Comparison of ENCODE assay signal across 23 cellular contexts in the genomic region with DNA sequence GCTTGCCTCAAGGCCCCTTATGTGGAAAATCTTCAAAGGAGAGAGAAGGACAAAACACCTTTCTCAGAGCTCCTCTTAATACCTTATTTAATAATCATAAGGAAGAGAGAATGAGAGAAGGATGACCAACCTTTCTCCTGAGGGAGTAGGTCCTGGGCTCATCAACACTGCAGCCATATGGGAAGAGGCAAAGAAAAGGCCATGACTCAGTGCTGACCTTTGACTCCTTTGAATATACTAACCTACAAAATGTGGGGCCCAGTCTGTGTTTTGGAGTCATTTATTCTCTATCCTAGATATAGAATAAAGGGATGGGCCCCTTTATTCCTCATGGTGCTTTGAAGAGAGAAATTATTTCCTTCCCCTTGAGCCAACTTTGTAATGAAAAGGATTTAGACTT. TPM values are rescaled to one million over a fixed set of nuclear protein-coding genes. Genes with fewer than 3 reads are reported as not detected.
DNase-seq lines count a peak whose midpoint lies in the region; ATAC-seq, FAIRE-seq and TF ChIP-seq lines count a peak whose summit lies in the region.
"Had no signal": no experiment of that assay in that cellular context is flagged by ENCODE, and none has a peak within 500 bp of the region (broad histone marks: within the 10 kb centered on the region; RNA-seq: fewer than 3 reads in every experiment).

No MANE protein-coding gene starts in this region.

- no peaks in the 10 kb centered on the region for H3K36me3 Mint-ChIP-seq in glutamatergic neuron (ENCODE audit: unreplicated experiment)
- H3K36me3 Mint-ChIP-seq in activated CD8-positive, alpha-beta T cell treated with anti-CD3 and anti-CD28 coated beads, Interleukin-2, amount 10 ng/mL, durations not matched to agents 7 days and 5 days (ENCODE audit: low read depth) = no peaks in the 10 kb centered on the region

- H3K27me3 Mint-ChIP-seq in glutamatergic neuron (ENCODE audit: unreplicated experiment) = peaks cover 3% of the 10 kb centered on the region
- no peaks in the 10 kb centered on the region for H3K27me3 Mint-ChIP-seq in activated CD8-positive, alpha-beta T cell treated with anti-CD3 and anti-CD28 coated beads, Interleukin-2, amount 10 ng/mL, durations not matched to agents 7 days and 5 days (ENCODE audit: low read depth)
- H3K27me3 Mint-ChIP-seq: naive thymus-derived CD8-positive, alpha-beta T cell had no signal

- no peaks in the 10 kb centered on the region for H3K9me3 ChIP-seq in right atrium auricular region
- H3K9me3 ChIP-seq in ascending aorta = no peaks in the 10 kb centered on the region
- H3K9me3 ChIP-seq: suprapubic skin had no signal

- H3K4me1 Mint-ChIP-seq in glutamatergic neuron (ENCODE audit: low read depth, unreplicated experiment) = peaks cover 4% of the 10 kb centered on the region
- no peaks in the 10 kb centered on the region for H3K4me1 Mint-ChIP-seq in activated CD8-positive, alpha-beta T cell treated with anti-CD3 and anti-CD28 coated beads, Interleukin-2, amount 10 ng/mL, durations not matched to agents 7 days and 5 days (ENCODE audit: low read depth)

- CTCF ChIA-PET in activated CD8-positive, alpha-beta T cell treated with anti-CD3 and anti-CD28 coated beads, Interleukin-2, amount 10 ng/mL, durations not matched to agents 7 days and 5 days (lab: Charles Lee) = no interaction called here

- FAIRE-seq in GM19239 (lab: Jason Lieb, UNC) = no peak
- FAIRE-seq: colon, GM12878 had no signal

- TF ChIP-seq CTCF in right atrium auricular region (IDR thresholded peaks at IDR 0.05) (no peak), ascending aorta (IDR thresholded peaks at IDR 0.05) (no peak), glutamatergic neuron (IDR thresholded peaks at IDR 0.05; ENCODE audit: partially characterized antibody, unreplicated experiment) (no peak)

- H3K4me1 ChIP-seq in right atrium auricular region (peaks cover 0 to 41% of the 10 kb centered on the region in 2 donors), ascending aorta (peaks cover 3 to 26% of the 10 kb centered on the region in 2 donors)

- no peak overlapping the region for H3K4me3 Mint-ChIP-seq in glutamatergic neuron (ENCODE audit: unreplicated experiment)
- no peak overlapping the region for H3K4me3 Mint-ChIP-seq in activated CD8-positive, alpha-beta T cell treated with anti-CD3 and anti-CD28 coated beads, Interleukin-2, amount 10 ng/mL, durations not matched to agents 7 days and 5 days
- H3K4me3 Mint-ChIP-seq: naive thymus-derived CD8-positive, alpha-beta T cell had no signal

- H3K36me3 ChIP-seq in right atrium auricular region (no peaks in the 10 kb centered on the region), ascending aorta (no peaks in the 10 kb centered on the region)

- H3K27me3 ChIP-seq in right atrium auricular region (no peaks in the 10 kb centered on the region), ascending aorta (no peaks in the 10 kb centered on the region)
- H3K27me3 ChIP-seq: suprapubic skin had no signal

- DNase-seq in right atrium auricular region (ENCODE audit: low spot score) (no peak), Right ventricle myocardium inferior (ENCODE audit: missing footprints) (no peak), ascending aorta (ENCODE audit: low spot score in 2 of 2) (no peak), glutamatergic neuron (no peak), ureter (ENCODE audit: low spot score) (no peak), NCI-H526 (lab: John Stamatoyannopoulos, UW) (no peak), GM19239 (ENCODE audit: insufficient read length, low spot score) (no peak)
- no peak for DNase-seq in activated CD8-positive, alpha-beta T cell treated with anti-CD3 and anti-CD28 coated beads, Interleukin-2, amount 10 ng/mL, durations not matched to agents 7 days and 5 days
- DNase-seq: activated CD4-positive, alpha-beta T cell treated with anti-CD3 and anti-CD28 coated beads, Interleukin-2, amount 50 U/mL, for 1 hour; activated gamma-delta T cell treated with Interleukin-2 at 50 U/mL for 16 hours; C1 segment of cervical spinal cord; GF-D8; naive thymus-derived CD8-positive, alpha-beta T cell; NCI-H1930; NCI-H510A; posterior cingulate gyrus; SHP77 treated with DMSO at 0.1 percent for 48 hours; stimulated activated CD8-positive, alpha-beta memory T cell treated with anti-CD3 and anti-CD28 coated beads, Interleukin-4, amount 100 ng/mL, for 48 hours had no signal

- peaks cover 2% of the 10 kb centered on the region for H3K9me3 Mint-ChIP-seq in glutamatergic neuron (ENCODE audit: unreplicated experiment)
- H3K9me3 Mint-ChIP-seq in activated CD8-positive, alpha-beta T cell treated with anti-CD3 and anti-CD28 coated beads, Interleukin-2, amount 10 ng/mL, durations not matched to agents 7 days and 5 days (ENCODE audit: insufficient read depth) = no peaks in the 10 kb centered on the region
- H3K9me3 Mint-ChIP-seq: naive thymus-derived CD8-positive, alpha-beta T cell had no signal

- H3K27ac ChIP-seq in right atrium auricular region (peak overlapping the region; percentile 17 to 38), ascending aorta (peak overlapping the region; percentile 61 to 73)
- H3K27ac ChIP-seq: suprapubic skin had no signal

- H3K4me3 ChIP-seq in right atrium auricular region (no peak overlapping the region), ascending aorta (no peak overlapping the region)
- H3K4me3 ChIP-seq: GM12878, lung, smooth muscle cell, suprapubic skin had no signal

- ATAC-seq in Right ventricle myocardium inferior = no peak
- ATAC-seq in activated CD8-positive, alpha-beta T cell treated with anti-CD3 and anti-CD28 coated beads, Interleukin-2, amount 10 ng/mL, durations not matched to agents 7 days and 5 days = no peak
- ATAC-seq: GM12878; naive thymus-derived CD8-positive, alpha-beta T cell had no signal

- intact Hi-C loops in Right ventricle myocardium inferior (cut with DNase I) (no loop called here), ascending aorta (cut with DNase I) (loop anchor here (2.0 kb wide), 1 partner anchor 38 kb away; the partner anchor contains the start of gene CAMSAP2)

- POLR2A ChIA-PET in activated CD8-positive, alpha-beta T cell treated with anti-CD3 and anti-CD28 coated beads, Interleukin-2, amount 10 ng/mL, durations not matched to agents 7 days and 5 days (lab: Charles Lee) = interaction anchor here (0.9 kb wide), 1 partner anchor 155 kb away, joined by 4 read pairs; no protein-coding TSS in a partner anchor

- H3K27ac Mint-ChIP-seq in glutamatergic neuron (ENCODE audit: unreplicated experiment) = peak overlapping the region; percentile 76
- H3K27ac Mint-ChIP-seq in activated CD8-positive, alpha-beta T cell treated with anti-CD3 and anti-CD28 coated beads, Interleukin-2, amount 10 ng/mL, durations not matched to agents 7 days and 5 days = no peak overlapping the region

RNA-seq across cellular contexts. Expression of gene CAMSAP2, which starts 38.3 kb away (rescaled TPM):
- total RNA-seq in right atrium auricular region = 10 to 100 TPM; 34.6 to 36.4 TPM
- 37.4 TPM for total RNA-seq in Right ventricle myocardium inferior
- total RNA-seq in ascending aorta = 22.4 TPM
- 51.1 TPM for total RNA-seq in glutamatergic neuron (ENCODE audit: unreplicated experiment)
- 37.8 TPM for total RNA-seq in ureter
- total RNA-seq in activated CD8-positive, alpha-beta T cell treated with anti-CD3 and anti-CD28 coated beads, Interleukin-2, amount 10 ng/mL, durations not matched to agents 7 days and 5 days = under 1 TPM in 1 of 2 experiments, not detected in 1; 0.13 TPM

Comparison
In these comparisons a context has a peak if more than half of its experiments do, and no peak if none do; other contexts are left out.
1. RNA of gene CAMSAP2, which starts 38.3 kb away (total RNA-seq): 51.1 TPM in glutamatergic neuron (single experiment), 37.8 TPM in ureter (single experiment), 37.4 TPM in Right ventricle myocardium inferior (single experiment), 34.6 to 36.4 TPM in right atrium auricular region and 22.4 TPM in ascending aorta (single experiment); 0.13 TPM in activated CD8-positive, alpha-beta T cell treated with anti-CD3 and anti-CD28 coated beads, Interleukin-2, amount 10 ng/mL, durations not matched to agents 7 days and 5 days; every median in the first group is over 10 times any median in the second.